Comparison of ENCODE assay signal across 3 cellular contexts in genomic region chr5:141189131-141189530, GRCh38. TPM values are rescaled to one million over a fixed set of nuclear protein-coding genes. Genes with fewer than 3 reads are reported as not detected.
"Had no signal": no experiment of that assay in that cellular context is flagged by ENCODE, and none has a peak within 500 bp of the region (broad histone marks: within the 10 kb centered on the region; RNA-seq: fewer than 3 reads in every experiment).

No MANE protein-coding gene starts in this region.

RNA-seq across cellular contexts. Expression of gene PCDHB9, which starts 2.2 kb away (rescaled TPM):
- total RNA-seq: naive thymus-derived CD8-positive, alpha-beta T cell had no signal

RNA-seq across cellular contexts. Expression of gene PCDHB10, which starts 3.0 kb away (rescaled TPM):
- total RNA-seq: naive thymus-derived CD8-positive, alpha-beta T cell; natural killer cell treated with Interleukin-12 subunit alpha and Interleukin-12 subunit beta and Interleukin-15 and Interleukin-18, amount 100 ng/mL, for 72 hours had no signal

RNA-seq across cellular contexts. Expression of gene PCDHB16, which starts 6.9 kb away (rescaled TPM):
- total RNA-seq: naive thymus-derived CD8-positive, alpha-beta T cell; natural killer cell; natural killer cell treated with Interleukin-12 subunit alpha and Interleukin-12 subunit beta and Interleukin-15 and Interleukin-18, amount 100 ng/mL, for 72 hours had no signal

RNA-seq across cellular contexts. Expression of gene PCDHB11, which starts 10.3 kb away (rescaled TPM):
- total RNA-seq: naive thymus-derived CD8-positive, alpha-beta T cell; natural killer cell; natural killer cell treated with Interleukin-12 subunit alpha and Interleukin-12 subunit beta and Interleukin-15 and Interleukin-18, amount 100 ng/mL, for 72 hours had no signal

RNA-seq across cellular contexts. Expression of gene PCDHB8, which starts 11.5 kb away (rescaled TPM):
- total RNA-seq: naive thymus-derived CD8-positive, alpha-beta T cell; natural killer cell; natural killer cell treated with Interleukin-12 subunit alpha and Interleukin-12 subunit beta and Interleukin-15 and Interleukin-18, amount 100 ng/mL, for 72 hours had no signal
